20 cellular contexts compared by ENCODE assay signal in genomic region chr7:148789228-148789627, GRCh38.
"Had no signal": no experiment of that assay in that cellular context is flagged by ENCODE, and none has a peak within 500 bp of the region (broad histone marks: within the 10 kb centered on the region; RNA-seq: fewer than 3 reads in every experiment).

No MANE protein-coding gene starts in this region.

- H3K36me3 ChIP-seq: uterus had no signal

- H3K27ac ChIP-seq: epithelial cell of prostate, esophagus muscularis mucosa, gastrocnemius medialis, right atrium auricular region, sigmoid colon, skin epidermis, stomach, uterus had no signal

- H3K9me3 ChIP-seq: gastrocnemius medialis, sigmoid colon, stomach had no signal

- ATAC-seq: gastrocnemius medialis; left lobe of liver; naive thymus-derived CD8-positive, alpha-beta T cell had no signal

- H3K27me3 ChIP-seq: esophagus muscularis mucosa, gastrocnemius medialis, right atrium auricular region, sigmoid colon, stomach, uterus had no signal

- H3K4me1 Mint-ChIP-seq: neural crest cell had no signal

- H3K27me3 Mint-ChIP-seq: naive thymus-derived CD8-positive, alpha-beta T cell had no signal

- H3K4me1 ChIP-seq: esophagus muscularis mucosa, gastrocnemius medialis, sigmoid colon, stomach, uterus had no signal

- H3K4me3 ChIP-seq: esophagus muscularis mucosa, gastrocnemius medialis, right atrium auricular region, sigmoid colon, skin epidermis, stomach, uterus had no signal

- DNase-seq: effector memory CD4-positive, alpha-beta T cell; gastrocnemius medialis; islet precursor cell; mammary epithelial cell; naive thymus-derived CD8-positive, alpha-beta T cell; posterior cingulate gyrus; sigmoid colon; stimulated activated CD4-positive, alpha-beta T cell treated with anti-CD3 and anti-CD28 coated beads, Interleukin-2, amount 100 ng/mL, for 24 hours; stimulated activated CD4-positive, alpha-beta T cell treated with anti-CD3 and anti-CD28 coated beads, Interleukin-4, amount 100 ng/mL, for 4 hours; stimulated activated naive CD4-positive, alpha-beta T cell; stomach; substantia nigra; trophoblast cell; uterus had no signal

- H3K9me3 Mint-ChIP-seq: naive thymus-derived CD8-positive, alpha-beta T cell had no signal

- H3K4me3 Mint-ChIP-seq: naive thymus-derived CD8-positive, alpha-beta T cell; neural crest cell had no signal
